Comparison of ENCODE assay signal across 20 cellular contexts in genomic region chr4:83360018-83360417, GRCh38. TPM values are rescaled to one million over a fixed set of nuclear protein-coding genes. Genes with fewer than 3 reads are reported as not detected.
DNase-seq lines count a peak whose midpoint lies in the region; ATAC-seq, FAIRE-seq and TF ChIP-seq lines count a peak whose summit lies in the region.
"Had no signal": no experiment of that assay in that cellular context is flagged by ENCODE, and none has a peak within 500 bp of the region (broad histone marks: within the 10 kb centered on the region; RNA-seq: fewer than 3 reads in every experiment).

No MANE protein-coding gene starts in this region.

- H3K9ac ChIP-seq in H1 (replicated peaks in 1 of 4; ENCODE audit: extremely low read depth in 1 of 4, low read depth in 3 of 4, low read length in 3 of 4) (no peak overlapping the region), skeletal muscle tissue (ENCODE audit: low read depth in 1 of 3, low read length in 3 of 3) (peak overlapping the region in 2 of 3 donors; percentile 10 to 20), mesenchymal stem cell (ENCODE audit: low read length) (no peak overlapping the region)

- H2BK12ac ChIP-seq in H1 (ENCODE audit: low read depth, low read length) (peak overlapping the region; percentile 46; the same call in 1 of the 2 replicates), mesenchymal stem cell (ENCODE audit: low read length in 2 of 2) (no peak overlapping the region)

- DNase-seq in left ventricle myocardium superior (no peak), right atrium auricular region (ENCODE audit: low spot score) (no peak), H1 (ENCODE audit: low read depth in 1 of 2, low spot score in 2 of 2) (no peak), psoas muscle (no peak), spleen (no peak), mesenchymal stem cell (no peak)
- DNase-seq: C1 segment of cervical spinal cord; Calu3; CD4-positive, alpha-beta memory T cell; COR-L47; DMS53; DMS79 treated with DMSO at 0.1 percent for 48 hours; GF-D8; GOT3; H7; HCEC 1CT had no signal

- no peak overlapping the region for H2BK120ac ChIP-seq in H1 (replicated peaks; ENCODE audit: low read depth, low read length)
- no peak overlapping the region for H2BK120ac ChIP-seq in mesenchymal stem cell (ENCODE audit: low read depth, low read length)

- no peak overlapping the region for H3K4me3 ChIP-seq in right atrium auricular region
- no peak overlapping the region for H3K4me3 ChIP-seq in H1 (ENCODE audit: extremely low read depth in 1 of 4, insufficient read depth in 2 of 4, low read depth in 3 of 4, low read length in 4 of 4)
- H3K4me3 ChIP-seq in psoas muscle: no peak overlapping the region
- H3K4me3 ChIP-seq in skeletal muscle tissue (ENCODE audit: low read length in 3 of 3): peak overlapping the region; percentile 38 to 49 (median 45)
- H3K4me3 ChIP-seq in spleen: no peak overlapping the region
- no peak overlapping the region for H3K4me3 ChIP-seq in mesenchymal stem cell (ENCODE audit: insufficient read depth in 1 of 2, low read depth in 1 of 2, low read length in 2 of 2)

- H3K14ac ChIP-seq in H1 (ENCODE audit: insufficient read length) (no peak overlapping the region), mesenchymal stem cell (ENCODE audit: low read length in 2 of 2) (no peak overlapping the region)

- ATAC-seq in left ventricle myocardium superior: peak; percentile 66
- ATAC-seq in psoas muscle: peak; percentile 49 to 91 (median 86)
- ATAC-seq in GM18867 (IDR thresholded peaks at IDR 0.05; ENCODE audit: unreplicated experiment): no peak

- no peak overlapping the region for H2BK20ac ChIP-seq in H1 (ENCODE audit: low read length)

- TF ChIP-seq POLR2A in H1 (IDR thresholded peaks at IDR 0.05; ENCODE audit: control extremely low read depth in 1 of 2, low read depth in 2 of 2, low read length in 2 of 2) (no peak), spleen (IDR thresholded peaks at IDR 0.05) (no peak)

- H2BK5ac ChIP-seq in H1 (ENCODE audit: low read depth, low read length): no peak overlapping the region
- H2BK5ac ChIP-seq in mesenchymal stem cell (ENCODE audit: low read depth, low read length, poor library complexity, severe bottlenecking): no peak overlapping the region

- H4K91ac ChIP-seq in H1 (replicated peaks; ENCODE audit: insufficient read length, low read length) (no peak overlapping the region), mesenchymal stem cell (ENCODE audit: low read length) (no peak overlapping the region)

- H3K18ac ChIP-seq in H1 (ENCODE audit: extremely low read depth, low read length) (no peak overlapping the region), mesenchymal stem cell (ENCODE audit: low read depth in 1 of 2, low read length in 2 of 2) (no peak overlapping the region)

- H2AK5ac ChIP-seq in H1 (ENCODE audit: low read depth, low read length): no peak overlapping the region
- no peak overlapping the region for H2AK5ac ChIP-seq in mesenchymal stem cell (ENCODE audit: low read length, severe bottlenecking)

- WGBS in H1 (ENCODE audit: extremely low coverage in 1 of 2, insufficient coverage in 1 of 2, insufficient read length in 1 of 2, insufficient replicate concordance in 2 of 2, low coverage in 1 of 2, low lambda C conversion rate in 2 of 2, missing lambda C conversion rate in 1 of 2), 2 experiments: 88% methylated on average over 4 of the region's 4 CpGs; no CpG with 5 or more reads in 1 of the 2 experiments
- WGBS in psoas muscle, 3 donors: 57 to 69% (median 66%) methylated on average over 4 of the region's 4 CpGs
- WGBS in spleen, 5 donors: 82 to 92% (median 86%) methylated on average over 4 of the region's 4 CpGs
- WGBS in mesenchymal stem cell: 98% methylated on average over 3 of the region's 4 CpGs

- no peak overlapping the region for H3K4ac ChIP-seq in H1 (replicated peaks; ENCODE audit: insufficient read length, low read depth, low read length)
- no peak overlapping the region for H3K4ac ChIP-seq in mesenchymal stem cell (ENCODE audit: low read depth in 1 of 2, low read length in 2 of 2)

- H3K4me1 ChIP-seq in right atrium auricular region: peaks cover 0 to 11% of the 10 kb centered on the region in 2 donors
- H3K4me1 ChIP-seq in H1 (replicated peaks in 1 of 4; ENCODE audit: control insufficient read depth in 3 of 4, insufficient read depth in 4 of 4, low read length in 3 of 4): peaks cover 0 to 7% (median 1%) of the 10 kb centered on the region in 4 experiments; a peak in 3 of 7 replicates
- H3K4me1 ChIP-seq in psoas muscle: peaks cover 23% of the 10 kb centered on the region
- peaks cover 3 to 9% (median 5%) of the 10 kb centered on the region in 3 donors for H3K4me1 ChIP-seq in skeletal muscle tissue (ENCODE audit: control insufficient read depth in 3 of 3, insufficient read depth in 3 of 3, low read length in 3 of 3)
- H3K4me1 ChIP-seq in spleen: no peaks in the 10 kb centered on the region
- H3K4me1 ChIP-seq in mesenchymal stem cell (ENCODE audit: control insufficient read depth, insufficient read depth, low read depth, low read length): peaks cover 3% of the 10 kb centered on the region

- H3K27me3 ChIP-seq in right atrium auricular region (no peaks in the 10 kb centered on the region), H1 (replicated peaks in 1 of 4; ENCODE audit: control insufficient read depth in 3 of 4, extremely low read depth in 1 of 4, insufficient read depth in 3 of 4, low read length in 3 of 4) (no peaks in the 10 kb centered on the region), psoas muscle (ENCODE audit: insufficient read depth in 3 of 3, low read length in 2 of 3) (no peaks in the 10 kb centered on the region), skeletal muscle tissue (ENCODE audit: control insufficient read depth in 3 of 3, insufficient read depth in 3 of 3, low read length in 3 of 3) (no peaks in the 10 kb centered on the region), spleen (replicated peaks in 1 of 7) (no peaks in the 10 kb centered on the region), mesenchymal stem cell (ENCODE audit: control insufficient read depth in 1 of 2, insufficient read depth in 1 of 2, low read length in 2 of 2) (no peaks in the 10 kb centered on the region)

- POLR2A ChIA-PET in H1 (lab: Charles Lee; ENCODE audit: partially characterized antibody): no interaction called here

- H4K5ac ChIP-seq in H1 (ENCODE audit: insufficient read length, low read depth, low read length): no peak overlapping the region

- H2BK15ac ChIP-seq in H1 (ENCODE audit: low read length) (no peak overlapping the region; the same call in 1 of the 2 replicates), mesenchymal stem cell (ENCODE audit: low read depth, poor library complexity, severe bottlenecking) (no peak overlapping the region)

- CTCF ChIA-PET in H1 (lab: Charles Lee; ENCODE audit: partially characterized antibody): interaction anchor here (0.8 kb wide), 1 partner anchor 91 kb away, joined by 3 read pairs; no protein-coding TSS in a partner anchor

- no peak overlapping the region for H4K8ac ChIP-seq in H1 (ENCODE audit: extremely low read depth, insufficient read depth, low read length)
- no peak overlapping the region for H4K8ac ChIP-seq in mesenchymal stem cell (ENCODE audit: low read length)

- no peak for TF ChIP-seq CTCF in right atrium auricular region (IDR thresholded peaks at IDR 0.05)
- TF ChIP-seq CTCF in H1 (IDR thresholded peaks at IDR 0.05; ENCODE audit: control extremely low read depth in 1 of 3, insufficient read depth in 1 of 3, low read depth in 1 of 3, low read length in 3 of 3): no peak
- TF ChIP-seq CTCF in psoas muscle (IDR thresholded peaks at IDR 0.05): no peak
- TF ChIP-seq CTCF in spleen (IDR thresholded peaks at IDR 0.05 in 8 of 11, conservative IDR thresholded peaks at IDR 0.05 in 3 of 11): no peak

- H3K27ac ChIP-seq in right atrium auricular region (no peak overlapping the region), H1 (ENCODE audit: low read depth, low read length) (no peak overlapping the region), psoas muscle (peak overlapping the region; percentile 63), skeletal muscle tissue (ENCODE audit: low read depth, low read length) (peak overlapping the region; percentile 79), spleen (no peak overlapping the region), mesenchymal stem cell (ENCODE audit: low read length, poor library complexity, severe bottlenecking) (no peak overlapping the region)
- H3K27ac ChIP-seq: 22Rv1 had no signal

- H3K79me2 ChIP-seq in H1 (ENCODE audit: control insufficient read depth in 1 of 2, insufficient read depth in 2 of 2, low read length in 2 of 2): no peaks in the 10 kb centered on the region

- H3K36me3 ChIP-seq in right atrium auricular region (no peaks in the 10 kb centered on the region), H1 (ENCODE audit: control insufficient read depth in 2 of 4, insufficient read depth in 4 of 4, low read length in 3 of 4) (no peaks in the 10 kb centered on the region), psoas muscle (ENCODE audit: insufficient read depth in 1 of 2, low read depth in 1 of 2) (no peaks in the 10 kb centered on the region), skeletal muscle tissue (ENCODE audit: control insufficient read depth in 3 of 3, insufficient read depth in 3 of 3, low read length in 3 of 3) (no peaks in the 10 kb centered on the region), spleen (no peaks in the 10 kb centered on the region), mesenchymal stem cell (ENCODE audit: control insufficient read depth in 1 of 2, insufficient read depth in 2 of 2, low read depth in 1 of 2, low read length in 2 of 2) (no peaks in the 10 kb centered on the region)

- H3K23me2 ChIP-seq in H1 (ENCODE audit: low read depth, low read length): no peaks in the 10 kb centered on the region

- H3K56ac ChIP-seq in H1 (replicated peaks; ENCODE audit: insufficient read length, low read depth, low read length): no peak overlapping the region

- no peaks in the 10 kb centered on the region for H4K20me1 ChIP-seq in H1 (replicated peaks in 1 of 2; ENCODE audit: control insufficient read depth in 1 of 2, insufficient read depth in 2 of 2, low read length in 2 of 2)

- TF ChIP-seq RAD21 in H1 (IDR thresholded peaks at IDR 0.05 in 1 of 2, conservative IDR thresholded peaks at IDR 0.05 in 1 of 2; ENCODE audit: low read depth in 2 of 2, low read length in 2 of 2): no peak

- intact Hi-C loops in left ventricle myocardium superior (cut with micrococcal nuclease): no loop called here
- intact Hi-C loops in psoas muscle (cut with DNase I): no loop called here
- intact Hi-C loops in spleen (cut with DNase I; ENCODE audit: low total_unique reads): no loop called here

- no peak for FAIRE-seq in H1 (lab: Jason Lieb, UNC)
- FAIRE-seq: A204.1 had no signal

- no peaks in the 10 kb centered on the region for H3K9me3 ChIP-seq in right atrium auricular region
- no peaks in the 10 kb centered on the region for H3K9me3 ChIP-seq in H1 (ENCODE audit: insufficient read depth in 2 of 2, low read depth in 1 of 2, low read length in 1 of 2)
- no peaks in the 10 kb centered on the region for H3K9me3 ChIP-seq in psoas muscle
- H3K9me3 ChIP-seq in skeletal muscle tissue (ENCODE audit: control insufficient read depth in 3 of 3, low read length in 3 of 3): no peaks in the 10 kb centered on the region
- no peaks in the 10 kb centered on the region for H3K9me3 ChIP-seq in spleen
- H3K9me3 ChIP-seq in mesenchymal stem cell (ENCODE audit: control insufficient read depth, low read length): no peaks in the 10 kb centered on the region

- H3K4me2 ChIP-seq in H1 (ENCODE audit: insufficient read depth in 1 of 2, low read depth in 2 of 2, low read length in 2 of 2) (no peak overlapping the region), mesenchymal stem cell (ENCODE audit: low read length, poor library complexity, severe bottlenecking) (no peak overlapping the region)

- H3K79me1 ChIP-seq in H1 (ENCODE audit: low read depth, low read length): no peaks in the 10 kb centered on the region
- no peaks in the 10 kb centered on the region for H3K79me1 ChIP-seq in mesenchymal stem cell (replicated peaks; ENCODE audit: low read length, poor library complexity, severe bottlenecking)

- TF ChIP-seq EP300 in H1 (IDR thresholded peaks at IDR 0.05; ENCODE audit: borderline replicate concordance in 1 of 2, low read depth in 2 of 2, low read length in 2 of 2): no peak

- H3K23ac ChIP-seq in H1 (ENCODE audit: insufficient read length) (no peak overlapping the region), mesenchymal stem cell (ENCODE audit: low read length in 2 of 2) (no peak overlapping the region)

- no peak overlapping the region for H2AFZ ChIP-seq in H1 (ENCODE audit: low read length)
- H2AFZ ChIP-seq in mesenchymal stem cell (ENCODE audit: low read depth, low read length): no peak overlapping the region

RNA-seq across cellular contexts. Expression of gene HPSE, which starts 25.4 kb away (rescaled TPM):
- total RNA-seq in left ventricle myocardium superior: 1.3 TPM
- total RNA-seq in right atrium auricular region: 1 to 10 TPM; 1.0 to 3.4 TPM
- total RNA-seq in H1 (2021; fragmentation: NEBNext Ultra II Directional; extraction: Animal tissue kit (Norgen Biotek cat#: 25700)): 5.0 and 5.4 TPM in 2 replicates
- 1.2 and 1.5 TPM in 2 replicates for polyA plus RNA-seq in H1 (2011; rRNA removed)
- polyA plus RNA-seq in H1 (2011; cell fraction: cytosol; rRNA removed): 1.1 TPM
- 1.1 TPM for polyA plus RNA-seq in H1 (2011; cell fraction: nucleus; rRNA removed)
- polyA plus RNA-seq in H1 (2012, experiment 1 of 2): 1.7 to 2.2 TPM (median 2.0 TPM) in 4 replicates
- 1.4 TPM for polyA plus RNA-seq in H1 (2012, experiment 2 of 2)
- 4.5 TPM for polyA plus RNA-seq in H1 (2013, experiment 1 of 2)
- polyA plus RNA-seq in H1 (2013, experiment 2 of 2): 4.5 TPM
- 1.2 and 2.1 TPM in 2 replicates for polyA minus RNA-seq in H1 (2011; rRNA and poly(A)+ RNA removed)
- polyA minus RNA-seq in H1 (2011; cell fraction: cytosol; rRNA and poly(A)+ RNA removed): 2.7 TPM
- polyA minus RNA-seq in H1 (2011; cell fraction: nucleus; rRNA and poly(A)+ RNA removed): 1.1 TPM
- under 1 TPM; 0.34 to 0.64 (median 0.43) TPM for total RNA-seq in psoas muscle
- under 1 TPM; 0.06 to 0.13 (median 0.08) TPM for polyA plus RNA-seq in psoas muscle
- 1.0 TPM for total RNA-seq in skeletal muscle tissue
- total RNA-seq in spleen: 10 to 100 TPM; 11.4 to 24.6 (median 13.6) TPM
- 1 to 10 TPM; 1.3 to 2.1 (median 1.6) TPM for polyA plus RNA-seq in spleen
- polyA plus RNA-seq in mesenchymal stem cell (2013, experiment 1 of 2): 0.39 TPM
- polyA plus RNA-seq in mesenchymal stem cell (2013, experiment 2 of 2): 0.42 TPM

Comparison
In these comparisons a context has a peak if more than half of its experiments do, and no peak if none do; other contexts are left out.
1. H3K27ac ChIP-seq: peak in psoas muscle (single experiment) and skeletal muscle tissue (single experiment); none in right atrium auricular region (0 of 2), H1 (single experiment), spleen (0 of 8) and mesenchymal stem cell (single experiment).
2. H3K4me3 ChIP-seq: peak in skeletal muscle tissue (3 of 3); none in right atrium auricular region (0 of 2), H1 (0 of 4), psoas muscle (single experiment), spleen (0 of 8) and mesenchymal stem cell (0 of 2).
3. H3K9ac ChIP-seq: peak in skeletal muscle tissue (2 of 3); none in H1 (0 of 4) and mesenchymal stem cell (single experiment).